In the genomic region with DNA sequence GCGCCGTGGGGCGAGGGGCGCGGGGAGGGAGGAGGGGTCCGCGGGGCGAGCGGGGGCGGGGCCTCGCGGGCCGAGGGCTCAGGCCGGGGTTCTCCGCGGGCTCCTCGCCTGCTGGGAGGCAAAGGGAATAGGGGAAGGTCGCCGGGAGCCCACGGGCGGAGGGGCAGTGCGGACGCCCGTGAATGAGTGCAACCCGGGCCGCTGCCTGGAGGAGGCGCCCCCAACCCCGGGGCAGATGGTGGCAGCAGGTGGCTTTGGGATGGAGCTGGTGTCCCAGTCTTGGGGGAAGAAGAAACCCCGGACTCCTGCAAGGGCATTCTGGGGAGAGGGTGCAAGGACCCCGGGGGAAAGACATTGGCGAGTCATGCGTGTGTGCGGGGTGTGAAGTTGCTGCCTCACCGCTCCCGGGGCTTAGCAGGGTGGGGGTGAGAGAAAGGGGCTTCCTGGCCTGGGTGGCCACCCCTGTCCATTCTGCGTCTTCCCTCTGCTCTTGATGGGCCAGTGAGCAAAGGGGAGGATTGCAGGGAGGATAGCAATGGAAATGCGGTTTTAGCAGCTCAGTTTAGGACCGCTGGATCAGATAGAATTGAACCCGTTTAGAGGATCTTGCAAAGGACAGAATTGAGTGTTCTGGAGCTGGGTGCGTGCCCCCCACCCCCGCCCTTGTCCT, we compare ENCODE assay signal across 8 cellular contexts. TPM values are rescaled to one million over a fixed set of nuclear protein-coding genes. Genes with fewer than 3 reads are reported as not detected.
DNase-seq lines count a peak whose midpoint lies in the region; ATAC-seq and TF ChIP-seq lines count a peak whose summit lies in the region.

No MANE protein-coding gene starts in this region.

- no peaks in the 10 kb centered on the region for H3K9me3 Mint-ChIP-seq in activated naive CD4-positive, alpha-beta T cell treated with anti-CD3 and anti-CD28 coated beads, Interleukin-2, amount 50 U/mL, for 72 hours

- POLR2A ChIA-PET in BJ (lab: Charles Lee), result no interaction called here

- no peak for DNase-seq in BJ (ENCODE audit: low read depth)
- peak in 1 of 2 donors; percentile 24 for DNase-seq in activated naive CD4-positive, alpha-beta T cell treated with anti-CD3 and anti-CD28 coated beads, Interleukin-2, amount 50 U/mL, for 72 hours (ENCODE audit: low spot score in 2 of 2)
- no peak for DNase-seq in iPS DF 6.9 (ENCODE audit: low read depth, low spot score)
- DNase-seq in spleen, result no peak
- DNase-seq in KBM-7, result no peak
- no peak for DNase-seq in NCI-H2107 treated with DMSO at 0.1 percent for 48 hours (lab: John Stamatoyannopoulos, UW; ENCODE audit: unreplicated experiment)

- in situ Hi-C loops in KBM-7 (cut with MboI; ENCODE audit: low pct_unique_long_range_greater_than_20kb, low sequenced_read_pairs), result no loop called here

- TF ChIP-seq CTCF in BJ (IDR thresholded peaks at IDR 0.05; ENCODE audit: insufficient read depth, low read depth, low read length) (peak; percentile 21; the same call in 1 of the 2 replicates), spleen (IDR thresholded peaks at IDR 0.05 in 8 of 11, conservative IDR thresholded peaks at IDR 0.05 in 3 of 11) (peak in 6 of 11 experiments; percentile 6 to 33 (median 19))

- H3K4me3 ChIP-seq in BJ (ENCODE audit: low read depth, low read length), result peak overlapping the region; percentile 75
- H3K4me3 ChIP-seq in iPS DF 6.9 (ENCODE audit: low read length), result peak overlapping the region; percentile 85; the same call in 1 of the 2 replicates
- H3K4me3 ChIP-seq in spleen, result peak overlapping the region; percentile 63 to 90 (median 80)

- ATAC-seq in GM19452 (IDR thresholded peaks at IDR 0.05; ENCODE audit: unreplicated experiment) (peak; percentile 16), HG03565 (IDR thresholded peaks at IDR 0.05; ENCODE audit: unreplicated experiment) (peak; percentile 3)
- peak; percentile 4 to 11 for ATAC-seq in activated naive CD4-positive, alpha-beta T cell treated with anti-CD3 and anti-CD28 coated beads, Interleukin-2, amount 50 U/mL, for 72 hours

- H3K27me3 ChIP-seq in BJ (ENCODE audit: control insufficient read depth, insufficient read depth, low read length) (no peaks in the 10 kb centered on the region), iPS DF 6.9 (ENCODE audit: control insufficient read depth, insufficient read depth, low read length) (no peaks in the 10 kb centered on the region; the same call in 1 of the 2 replicates), spleen (replicated peaks in 1 of 7) (no peaks in the 10 kb centered on the region)

- CTCF ChIA-PET in BJ (lab: Yijun Ruan, JAX), result interaction anchor here (0.9 to 1.9 kb wide), 8 partner anchors 16 to 288 kb away, joined by 3 to 6 read pairs (median 4); a partner anchor contains a TSS

- TF ChIP-seq POLR2A in spleen (IDR thresholded peaks at IDR 0.05), result no peak

- intact Hi-C loops in spleen (cut with DNase I; ENCODE audit: low total_unique reads), result no loop called here

- no peak overlapping the region for H3K27ac ChIP-seq in iPS DF 6.9 (ENCODE audit: low read length)
- H3K27ac ChIP-seq in spleen, result peak overlapping the region; percentile 53 to 98 (median 90)

- no peaks in the 10 kb centered on the region for H3K9me3 ChIP-seq in iPS DF 6.9 (ENCODE audit: control insufficient read depth, insufficient read depth, low read length)
- H3K9me3 ChIP-seq in spleen, result no peaks in the 10 kb centered on the region

- no peaks in the 10 kb centered on the region for H3K36me3 Mint-ChIP-seq in activated naive CD4-positive, alpha-beta T cell treated with anti-CD3 and anti-CD28 coated beads, Interleukin-2, amount 50 U/mL, for 72 hours

- peaks cover 2% of the 10 kb centered on the region; the same call in 1 of the 2 replicates for H3K4me1 ChIP-seq in iPS DF 6.9 (ENCODE audit: control insufficient read depth, insufficient read depth, low read length)
- peaks cover 21 to 72% (median 44%) of the 10 kb centered on the region in 6 donors for H3K4me1 ChIP-seq in spleen

- H3K36me3 ChIP-seq in BJ (ENCODE audit: control insufficient read depth, insufficient read depth, low read length) (no peaks in the 10 kb centered on the region; the same call in 1 of the 2 replicates), iPS DF 6.9 (ENCODE audit: control insufficient read depth, insufficient read depth, low read length) (no peaks in the 10 kb centered on the region), spleen (peaks cover 0 to 19% (median 4%) of the 10 kb centered on the region in 6 donors)

- WGBS in iPS DF 6.9 (ENCODE audit: insufficient coverage, insufficient read length), result no CpG with 5 or more reads among the region's 41 CpGs
- WGBS in spleen, 5 donors, result 2 to 3% (median 3%) methylated on average over 26 to 41 of the region's 41 CpGs

- peak overlapping the region; percentile 94 to 98 for H3K27ac Mint-ChIP-seq in activated naive CD4-positive, alpha-beta T cell treated with anti-CD3 and anti-CD28 coated beads, Interleukin-2, amount 50 U/mL, for 72 hours

RNA-seq across cellular contexts. Expression of a gene that starts 0.5 kb away (rescaled TPM):
- polyA plus RNA-seq in BJ (2011; rRNA removed) (4.9 and 6.6 TPM in 2 replicates), spleen (1 to 10 TPM; 1.7 to 6.0 (median 2.0) TPM)
- 5.0 and 5.6 TPM in 2 replicates for polyA minus RNA-seq in BJ (2011; rRNA and poly(A)+ RNA removed)
- 10 to 100 TPM in 1 of 2 donors, 1 to 10 TPM in 1; 5.5 to 15.0 TPM for total RNA-seq in activated naive CD4-positive, alpha-beta T cell treated with anti-CD3 and anti-CD28 coated beads, Interleukin-2, amount 50 U/mL, for 72 hours
- total RNA-seq in spleen, result 10 to 100 TPM; 21.4 to 30.0 (median 23.3) TPM

RNA-seq across cellular contexts. Expression of a gene that starts 16.8 kb away (rescaled TPM):
- polyA plus RNA-seq in BJ (2011; rRNA removed) (77.0 and 111 TPM in 2 replicates), spleen (10 to 100 TPM; 10.3 to 21.5 (median 16.0) TPM)
- 62.9 and 67.3 TPM in 2 replicates for polyA minus RNA-seq in BJ (2011; rRNA and poly(A)+ RNA removed)
- total RNA-seq in activated naive CD4-positive, alpha-beta T cell treated with anti-CD3 and anti-CD28 coated beads, Interleukin-2, amount 50 U/mL, for 72 hours, result 10 to 100 TPM; 24.2 to 24.9 TPM
- total RNA-seq in spleen, result 10 to 100 TPM; 39.3 to 87.1 (median 52.3) TPM
